11 cellular contexts compared by ENCODE assay signal in genomic region chr1:31787261-31787660, GRCh38. TPM values are rescaled to one million over a fixed set of nuclear protein-coding genes. Genes with fewer than 3 reads are reported as not detected.
DNase-seq lines count a peak whose midpoint lies in the region; ATAC-seq and TF ChIP-seq lines count a peak whose summit lies in the region.
"Had no signal": no experiment of that assay in that cellular context is flagged by ENCODE, and none has a peak within 500 bp of the region (broad histone marks: within the 10 kb centered on the region; RNA-seq: fewer than 3 reads in every experiment).

No MANE protein-coding gene starts in this region.

- peak overlapping the region; percentile 95; the same call in 1 of the 2 replicates for H2AFZ ChIP-seq in KMS-11 (ENCODE audit: low read depth)

- no peak overlapping the region for H3K9ac ChIP-seq in KMS-11

- peak overlapping the region; percentile 86 for H3K4me3 Mint-ChIP-seq in activated CD4-positive, alpha-beta T cell treated with anti-CD3 and anti-CD28 coated beads, Interleukin-2, amount 10 ng/mL, durations not matched to agents 24 days and 14 days
- H3K4me3 Mint-ChIP-seq in osteocyte (ENCODE audit: unreplicated experiment): peak overlapping the region; percentile 82

- intact Hi-C loops in activated CD4-positive, alpha-beta T cell treated with anti-CD3 and anti-CD28 coated beads, Interleukin-2, amount 10 ng/mL, durations not matched to agents 24 days and 14 days (cut with micrococcal nuclease): no loop called here

- no peak for ATAC-seq in GM19328 (IDR thresholded peaks at IDR 0.05; ENCODE audit: unreplicated experiment)

- no peak overlapping the region for H3K4me3 ChIP-seq in KMS-11 (IDR thresholded peaks at IDR 0.05; ENCODE audit: insufficient read depth, low read depth, low read length)

- peaks cover 13% of the 10 kb centered on the region for H3K4me1 Mint-ChIP-seq in activated CD4-positive, alpha-beta T cell treated with anti-CD3 and anti-CD28 coated beads, Interleukin-2, amount 10 ng/mL, durations not matched to agents 24 days and 14 days
- peaks cover 10% of the 10 kb centered on the region for H3K4me1 Mint-ChIP-seq in osteocyte (ENCODE audit: unreplicated experiment)

- no peak overlapping the region for H3K27ac Mint-ChIP-seq in activated CD4-positive, alpha-beta T cell treated with anti-CD3 and anti-CD28 coated beads, Interleukin-2, amount 10 ng/mL, durations not matched to agents 24 days and 14 days
- peak overlapping the region; percentile 82 for H3K27ac Mint-ChIP-seq in osteocyte (ENCODE audit: unreplicated experiment)

- no peaks in the 10 kb centered on the region for H3K9me3 Mint-ChIP-seq in activated CD4-positive, alpha-beta T cell treated with anti-CD3 and anti-CD28 coated beads, Interleukin-2, amount 10 ng/mL, durations not matched to agents 24 days and 14 days
- H3K9me3 Mint-ChIP-seq in osteocyte (ENCODE audit: unreplicated experiment): no peaks in the 10 kb centered on the region

- H3K36me3 ChIP-seq in KMS-11 (ENCODE audit: insufficient read depth): no peaks in the 10 kb centered on the region

- no peaks in the 10 kb centered on the region for H3K36me3 Mint-ChIP-seq in activated CD4-positive, alpha-beta T cell treated with anti-CD3 and anti-CD28 coated beads, Interleukin-2, amount 10 ng/mL, durations not matched to agents 24 days and 14 days (ENCODE audit: low read depth)
- H3K36me3 Mint-ChIP-seq in osteocyte (ENCODE audit: unreplicated experiment): no peaks in the 10 kb centered on the region

- peaks cover 9% of the 10 kb centered on the region for H3K4me1 ChIP-seq in KMS-11 (ENCODE audit: low read depth, poor library complexity, severe bottlenecking)

- peaks cover 4% of the 10 kb centered on the region for H3K27me3 Mint-ChIP-seq in activated CD4-positive, alpha-beta T cell treated with anti-CD3 and anti-CD28 coated beads, Interleukin-2, amount 10 ng/mL, durations not matched to agents 24 days and 14 days
- H3K27me3 Mint-ChIP-seq in osteocyte (ENCODE audit: unreplicated experiment): no peaks in the 10 kb centered on the region

- H3K27me3 ChIP-seq in KMS-11 (ENCODE audit: insufficient read depth, low read depth): no peaks in the 10 kb centered on the region

- H3K79me2 ChIP-seq in KMS-11 (ENCODE audit: insufficient read depth, low read depth): no peaks in the 10 kb centered on the region

- TF ChIP-seq CTCF in KMS-11 (conservative IDR thresholded peaks at IDR 0.05; ENCODE audit: low read depth, low read length) (no peak), osteocyte (IDR thresholded peaks at IDR 0.05) (no peak)

- DNase-seq in activated CD4-positive, alpha-beta T cell treated with anti-CD3 and anti-CD28 coated beads, Interleukin-2, amount 10 ng/mL, durations not matched to agents 24 days and 14 days: no peak
- DNase-seq in activated CD4-positive, alpha-beta T cell treated with anti-CD3 and anti-CD28 coated beads for 4 hours: no peak
- DNase-seq in osteocyte (ENCODE audit: extremely low spot score, unreplicated experiment) (no peak), DMS 273 (lab: John Stamatoyannopoulos, UW; ENCODE audit: unreplicated experiment) (no peak), A172 (ENCODE audit: low spot score) (no peak)
- DNase-seq: activated CD4-positive, alpha-beta T cell treated with anti-CD3 and anti-CD28 coated beads for 1 hour; KG1; stimulated activated CD8-positive, alpha-beta memory T cell treated with anti-CD3 and anti-CD28 coated beads, Interleukin-4, amount 100 ng/mL, for 48 hours had no signal

- no peak overlapping the region for H3K4me2 ChIP-seq in KMS-11

- H3K27ac ChIP-seq in KMS-11 (no peak overlapping the region), cingulate gyrus (ENCODE audit: low read depth, low read length) (peak overlapping the region; percentile 95)

- H4K20me1 ChIP-seq in KMS-11 (ENCODE audit: insufficient read depth): no peaks in the 10 kb centered on the region

RNA-seq across cellular contexts. Expression of gene ADGRB2, which starts 23.1 kb away (rescaled TPM):
- 0.40 and 0.45 TPM in 2 replicates for total RNA-seq in activated CD4-positive, alpha-beta T cell treated with anti-CD3 and anti-CD28 coated beads, Interleukin-2, amount 10 ng/mL, durations not matched to agents 24 days and 14 days
- 8.2 and 8.4 TPM in 2 replicates for total RNA-seq in osteocyte
- 11.3 and 20.9 TPM in 2 replicates for total RNA-seq in A172 (2014; rRNA removed; shearing (Covaris generic))

RNA-seq across cellular contexts. Expression of gene SPOCD1, which starts 28.6 kb away (rescaled TPM):
- not detected in 2 replicates for total RNA-seq in activated CD4-positive, alpha-beta T cell treated with anti-CD3 and anti-CD28 coated beads, Interleukin-2, amount 10 ng/mL, durations not matched to agents 24 days and 14 days
- 0.44 and 0.67 TPM in 2 replicates for total RNA-seq in osteocyte
- 5.7 and 6.9 TPM in 2 replicates for total RNA-seq in A172 (2014; rRNA removed; shearing (Covaris generic))
